ENCODE assay signal across 35 cellular contexts in genomic region chr16:76681296-76681695, GRCh38.
"Had no signal": no experiment of that assay in that cellular context is flagged by ENCODE, and none has a peak within 500 bp of the region (broad histone marks: within the 10 kb centered on the region; RNA-seq: fewer than 3 reads in every experiment).

No MANE protein-coding gene starts in this region.

- ATAC-seq: activated CD4-positive, CD25-positive, alpha-beta regulatory T cell treated with anti-CD3 and anti-CD28 coated beads, Interleukin-2, amount 50 U/mL, for 24 hours; activated CD8-positive, alpha-beta memory T cell treated with anti-CD3 and anti-CD28 coated beads, Interleukin-2, amount 10 ng/mL, durations not matched to agents 7 days and 5 days; activated CD8-positive, alpha-beta T cell treated with anti-CD3 and anti-CD28 coated beads for 36 hours; activated naive CD8-positive, alpha-beta T cell treated with anti-CD3 and anti-CD28 coated beads, Interleukin-2, amount 50 U/mL, for 24 hours; body of pancreas; gastroesophageal sphincter; T-cell had no signal

- H3K36me3 Mint-ChIP-seq: activated CD8-positive, alpha-beta memory T cell treated with anti-CD3 and anti-CD28 coated beads, Interleukin-2, amount 10 ng/mL, durations not matched to agents 7 days and 5 days; activated naive CD4-positive, alpha-beta T cell treated with anti-CD3 and anti-CD28 coated beads, Interleukin-2, amount 50 U/mL, for 24 hours; activated naive CD8-positive, alpha-beta T cell treated with anti-CD3 and anti-CD28 coated beads for 36 hours; T-cell had no signal

- H3K27ac ChIP-seq: adrenal gland, body of pancreas, cardiac muscle cell, colonic mucosa, epithelial cell of prostate, esophagus squamous epithelium, gastroesophageal sphincter, WERI-Rb-1 had no signal

- H3K4me3 ChIP-seq: adrenal gland, body of pancreas, cardiac muscle cell, colonic mucosa, esophagus squamous epithelium, gastroesophageal sphincter had no signal

- H3K27ac Mint-ChIP-seq: activated B cell treated with CpG ODN at 0.5 μM for 24 hours; activated CD8-positive, alpha-beta memory T cell treated with anti-CD3 and anti-CD28 coated beads, Interleukin-2, amount 10 ng/mL, durations not matched to agents 7 days and 5 days; activated CD8-positive, alpha-beta T cell treated with anti-CD3 and anti-CD28 coated beads for 36 hours; activated naive CD4-positive, alpha-beta T cell treated with anti-CD3 and anti-CD28 coated beads for 36 hours; activated naive CD4-positive, alpha-beta T cell treated with anti-CD3 and anti-CD28 coated beads, Interleukin-2, amount 50 U/mL, for 24 hours; activated naive CD8-positive, alpha-beta T cell treated with anti-CD3 and anti-CD28 coated beads for 36 hours; activated naive CD8-positive, alpha-beta T cell treated with anti-CD3 and anti-CD28 coated beads, Interleukin-2, amount 50 U/mL, for 24 hours; activated T-helper 1 cell treated with anti-CD3 and anti-CD28 coated beads, Interleukin-12 subunit alpha, Interleukin-12 subunit beta, Interleukin-2, Interleukin-4 antibody, amounts not matched to agents 30 ng/mL and 10 ng/mL and 1 ng/mL, durations not matched to agents 14 hours and 24 hours and 36 hours; activated T-helper 2 cell treated with anti-CD3 and anti-CD28 coated beads, Interferon-gamma antibody, Interleukin-2, Interleukin-4, amounts not matched to agents 10 μg/mL and 5 μg/mL and 100 μg/mL, durations not matched to agents 14 hours and 24 hours and 36 hours; T-cell; T-helper 1 cell treated with Interleukin-12 subunit alpha and Interleukin-12 subunit beta and Interleukin-4 antibody, amounts not matched to agents 30 μg/mL and 1 μg/mL, for 36 hours had no signal

- H3K27me3 ChIP-seq: adrenal gland, body of pancreas, cardiac muscle cell, colonic mucosa, esophagus squamous epithelium, gastroesophageal sphincter had no signal

- H3K27me3 Mint-ChIP-seq: activated B cell treated with CpG ODN at 0.5 μM for 24 hours; activated CD8-positive, alpha-beta memory T cell treated with anti-CD3 and anti-CD28 coated beads, Interleukin-2, amount 10 ng/mL, durations not matched to agents 7 days and 5 days; activated CD8-positive, alpha-beta T cell treated with anti-CD3 and anti-CD28 coated beads for 36 hours; activated naive CD4-positive, alpha-beta T cell treated with anti-CD3 and anti-CD28 coated beads, Interleukin-2, amount 50 U/mL, for 24 hours; activated naive CD8-positive, alpha-beta T cell treated with anti-CD3 and anti-CD28 coated beads for 36 hours; activated naive CD8-positive, alpha-beta T cell treated with anti-CD3 and anti-CD28 coated beads, Interleukin-2, amount 50 U/mL, for 24 hours; T-cell had no signal

- DNase-seq: activated B cell treated with CpG ODN at 0.5 μM for 24 hours; activated CD4-positive, alpha-beta T cell treated with anti-CD3 and anti-CD28 coated beads for 48 hours; activated CD4-positive, alpha-beta T cell treated with anti-CD3 and anti-CD28 coated beads, Interleukin-2, amount 50 U/mL, for 1 hour; activated CD4-positive, alpha-beta T cell treated with anti-CD3 and anti-CD28 coated beads, Interleukin-2, amount 50 U/mL, for 48 hours; activated CD8-positive, alpha-beta memory T cell treated with anti-CD3 and anti-CD28 coated beads, Interleukin-2, amount 10 ng/mL, durations not matched to agents 7 days and 5 days; activated CD8-positive, alpha-beta memory T cell treated with anti-CD3 and anti-CD28 coated beads, Interleukin-2, amount 50 U/mL, for 4 hours; activated CD8-positive, alpha-beta T cell treated with anti-CD3 and anti-CD28 coated beads for 36 hours; activated effector memory CD4-positive, alpha-beta T cell treated with anti-CD3 and anti-CD28 coated beads, Interleukin-2, amount 50 U/mL, for 16 hours; activated naive CD4-positive, alpha-beta T cell treated with anti-CD3 and anti-CD28 coated beads for 36 hours; activated naive CD8-positive, alpha-beta T cell treated with anti-CD3 and anti-CD28 coated beads for 36 hours; activated naive CD8-positive, alpha-beta T cell treated with anti-CD3 and anti-CD28 coated beads, Interleukin-2, amount 50 U/mL, for 24 hours; activated T-cell treated with anti-CD3 and anti-CD28 coated beads, Interleukin-2, amount 50 U/mL, for 1 hour; activated T-cell treated with anti-CD3 and anti-CD28 coated beads, Interleukin-2, amount 50 U/mL, for 48 hours; adrenal gland; amygdala; aorta; body of pancreas; central memory CD4-positive, alpha-beta T cell; cerebellar nuclear complex; colonic mucosa; effector CD8-positive, alpha-beta T cell; esophagus squamous epithelium; foreskin melanocyte; SW 1271; T-cell; T1000; WERI-Rb-1 had no signal

- H3K4me1 ChIP-seq: adrenal gland, body of pancreas, colonic mucosa, esophagus squamous epithelium, gastroesophageal sphincter had no signal

- H3K4me1 Mint-ChIP-seq: activated B cell treated with CpG ODN at 0.5 μM for 24 hours; activated CD8-positive, alpha-beta memory T cell treated with anti-CD3 and anti-CD28 coated beads, Interleukin-2, amount 10 ng/mL, durations not matched to agents 7 days and 5 days; activated naive CD4-positive, alpha-beta T cell treated with anti-CD3 and anti-CD28 coated beads, Interleukin-2, amount 50 U/mL, for 24 hours; activated naive CD8-positive, alpha-beta T cell treated with anti-CD3 and anti-CD28 coated beads for 36 hours; activated naive CD8-positive, alpha-beta T cell treated with anti-CD3 and anti-CD28 coated beads, Interleukin-2, amount 50 U/mL, for 24 hours; T-cell had no signal

- H3K9me3 Mint-ChIP-seq: activated T-helper 1 cell treated with anti-CD3 and anti-CD28 coated beads, Interleukin-12 subunit alpha, Interleukin-12 subunit beta, Interleukin-2, Interleukin-4 antibody, amounts not matched to agents 30 ng/mL and 10 ng/mL and 1 ng/mL, durations not matched to agents 14 hours and 24 hours and 36 hours; T-helper 1 cell treated with Interleukin-12 subunit alpha and Interleukin-12 subunit beta and Interleukin-4 antibody, amounts not matched to agents 30 μg/mL and 1 μg/mL, for 36 hours had no signal

- H3K36me3 ChIP-seq: adrenal gland, cardiac muscle cell, colonic mucosa, esophagus squamous epithelium, gastroesophageal sphincter, WERI-Rb-1 had no signal

- H3K9me3 ChIP-seq: adrenal gland, body of pancreas, colonic mucosa, esophagus squamous epithelium, gastroesophageal sphincter had no signal

- H3K4me3 Mint-ChIP-seq: activated B cell treated with CpG ODN at 0.5 μM for 24 hours; activated CD8-positive, alpha-beta memory T cell treated with anti-CD3 and anti-CD28 coated beads, Interleukin-2, amount 10 ng/mL, durations not matched to agents 7 days and 5 days; activated CD8-positive, alpha-beta T cell treated with anti-CD3 and anti-CD28 coated beads for 36 hours; activated naive CD4-positive, alpha-beta T cell treated with anti-CD3 and anti-CD28 coated beads for 36 hours; activated naive CD4-positive, alpha-beta T cell treated with anti-CD3 and anti-CD28 coated beads, Interleukin-2, amount 50 U/mL, for 24 hours; activated naive CD8-positive, alpha-beta T cell treated with anti-CD3 and anti-CD28 coated beads for 36 hours; activated naive CD8-positive, alpha-beta T cell treated with anti-CD3 and anti-CD28 coated beads, Interleukin-2, amount 50 U/mL, for 24 hours; activated T-helper 1 cell treated with anti-CD3 and anti-CD28 coated beads, Interleukin-12 subunit alpha, Interleukin-12 subunit beta, Interleukin-2, Interleukin-4 antibody, amounts not matched to agents 30 ng/mL and 10 ng/mL and 1 ng/mL, durations not matched to agents 14 hours and 24 hours and 36 hours; T-cell; T-helper 1 cell treated with Interleukin-12 subunit alpha and Interleukin-12 subunit beta and Interleukin-4 antibody, amounts not matched to agents 30 μg/mL and 1 μg/mL, for 36 hours had no signal
